8 cellular contexts compared by ENCODE assay signal in the genomic region with DNA sequence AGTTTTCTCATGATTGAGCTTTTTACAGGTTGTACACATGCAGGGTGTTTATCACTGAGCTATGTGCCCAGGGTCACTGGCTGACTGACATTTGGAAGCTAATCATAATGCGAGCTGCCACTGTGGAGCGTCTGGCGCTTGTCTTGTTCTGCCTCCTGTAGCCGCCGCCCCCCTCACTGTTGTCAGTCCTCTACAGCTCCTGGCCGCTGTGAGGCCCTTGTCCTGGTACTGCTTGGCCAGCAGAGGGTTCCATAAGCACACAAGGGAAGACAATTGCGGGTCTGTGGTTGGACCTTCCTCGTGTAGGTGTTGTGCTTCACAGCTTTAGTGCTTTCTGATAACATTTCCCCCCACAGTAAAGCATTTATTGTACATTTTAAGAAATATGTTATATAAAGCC.
DNase-seq lines count a peak whose midpoint lies in the region; ATAC-seq and TF ChIP-seq lines count a peak whose summit lies in the region.

No MANE protein-coding gene starts in this region.

- peak; percentile 58 for DNase-seq in COLO668 (lab: John Stamatoyannopoulos, UW; ENCODE audit: unreplicated experiment)
- DNase-seq in NCI-H2227 treated with DMSO at 0.1 percent for 48 hours (lab: John Stamatoyannopoulos, UW) = peak; percentile 78
- peak; percentile 43 to 86 (median 76) for DNase-seq in dorsolateral prefrontal cortex
- DNase-seq in medulla oblongata (ENCODE audit: extremely low spot score) = peak; percentile 79
- DNase-seq in SKM-1 treated with dmso at 0.1 percent for 144 hours (lab: John Stamatoyannopoulos, UW; ENCODE audit: unreplicated experiment) = no peak

- H3K27me3 ChIP-seq in dorsolateral prefrontal cortex = no peaks in the 10 kb centered on the region

- peak in 55 of 56 donors; percentile 17 to 77 (median 60) for TF ChIP-seq CTCF in dorsolateral prefrontal cortex (IDR thresholded peaks at IDR 0.05 in 54 of 56, conservative IDR thresholded peaks at IDR 0.05 in 2 of 56; ENCODE audit: low read depth in 1 of 56, partially characterized antibody in 56 of 56)

- H3K4me3 ChIP-seq in dorsolateral prefrontal cortex = no peak overlapping the region

- peak overlapping the region in 19 of 59 donors; percentile 2 to 73 (median 30) for H3K27ac ChIP-seq in dorsolateral prefrontal cortex

- no peak for ATAC-seq in HG03354 (IDR thresholded peaks at IDR 0.05; ENCODE audit: poor library complexity, severe bottlenecking, unreplicated experiment)
- ATAC-seq in HG03159 (IDR thresholded peaks at IDR 0.05; ENCODE audit: unreplicated experiment) = no peak
- ATAC-seq in GM18868 (IDR thresholded peaks at IDR 0.05; ENCODE audit: unreplicated experiment) = no peak

- intact Hi-C loops in dorsolateral prefrontal cortex (cut with DNase I) = no loop called here
